ENCODE assay signal across 13 cellular contexts in genomic region chr6:122548281-122548680, GRCh38.
DNase-seq lines count a peak whose midpoint lies in the region; ATAC-seq and TF ChIP-seq lines count a peak whose summit lies in the region.
"Had no signal": no experiment of that assay in that cellular context is flagged by ENCODE, and none has a peak within 500 bp of the region (broad histone marks: within the 10 kb centered on the region; RNA-seq: fewer than 3 reads in every experiment).

No MANE protein-coding gene starts in this region.

- H3K36me3 ChIP-seq in body of pancreas (replicated peaks in 1 of 2; ENCODE audit: insufficient read depth in 1 of 2, low read depth in 2 of 2) (no peaks in the 10 kb centered on the region), upper lobe of right lung (no peaks in the 10 kb centered on the region)

- H3K4me3 ChIP-seq in body of pancreas (no peak overlapping the region), upper lobe of right lung (no peak overlapping the region)
- H3K4me3 ChIP-seq: K562, SK-N-MC had no signal

- ATAC-seq in body of pancreas (peak; percentile 30), upper lobe of right lung (no peak)
- ATAC-seq: Panc1 had no signal

- TF ChIP-seq CTCF in body of pancreas (IDR thresholded peaks at IDR 0.05) (no peak), upper lobe of right lung (IDR thresholded peaks at IDR 0.05) (no peak)

- H3K27me3 ChIP-seq in body of pancreas, result no peaks in the 10 kb centered on the region
- no peaks in the 10 kb centered on the region for H3K27me3 ChIP-seq in upper lobe of right lung

- intact Hi-C loops in body of pancreas (cut with DNase I), result no loop called here
- intact Hi-C loops in upper lobe of right lung (cut with DNase I), result no loop called here

- no peaks in the 10 kb centered on the region for H3K9me3 ChIP-seq in body of pancreas
- H3K9me3 ChIP-seq in upper lobe of right lung, result no peaks in the 10 kb centered on the region

- no peak overlapping the region for H3K27ac ChIP-seq in body of pancreas
- no peak overlapping the region for H3K27ac ChIP-seq in upper lobe of right lung
- H3K27ac ChIP-seq: SK-N-MC had no signal

- peak; percentile 63 for DNase-seq in DMS53 (lab: John Stamatoyannopoulos, UW)
- peak; percentile 84 for DNase-seq in NCI-H146 (lab: John Stamatoyannopoulos, UW)
- peak; percentile 77 for DNase-seq in NCI-H69 (lab: John Stamatoyannopoulos, UW)
- DNase-seq in body of pancreas, result no peak
- DNase-seq in germinal center (ENCODE audit: low spot score), result no peak
- DNase-seq in upper lobe of right lung, result no peak
- DNase-seq in amygdala (lab: John Stamatoyannopoulos, UW), result no peak
- DNase-seq: HFFc6, NCI-H446 treated with DMSO at 0.1 percent for 48 hours, T-helper 1 cell had no signal

- no peak for TF ChIP-seq POLR2A in body of pancreas (IDR thresholded peaks at IDR 0.05)

- WGBS in body of pancreas, 2 donors, result 27 to 29% methylated on average over 3 of the region's 3 CpGs

- peaks cover 6% of the 10 kb centered on the region for H3K4me1 ChIP-seq in body of pancreas
- H3K4me1 ChIP-seq in upper lobe of right lung, result no peaks in the 10 kb centered on the region

Comparison
In these comparisons a context has a peak if more than half of its experiments do, and no peak if none do; other contexts are left out.
1. DNase-seq: peak in DMS53 (single experiment), NCI-H146 (single experiment) and NCI-H69 (single experiment); none in body of pancreas (0 of 4), germinal center (single experiment), upper lobe of right lung (single experiment) and amygdala (0 of 56).